ENCODE assay signal across 8 cellular contexts in genomic region chr6:27867051-27867940, GRCh38. TPM values are rescaled to one million over a fixed set of nuclear protein-coding genes. Genes with fewer than 3 reads are reported as not detected.
DNase-seq lines count a peak whose midpoint lies in the region; ATAC-seq and TF ChIP-seq lines count a peak whose summit lies in the region.

No MANE protein-coding gene starts in this region.

- H3K79me1 ChIP-seq in mesenchymal stem cell (replicated peaks; ENCODE audit: low read length, poor library complexity, severe bottlenecking): no peaks in the 10 kb centered on the region

- no peak overlapping the region for H4K8ac ChIP-seq in mesenchymal stem cell (ENCODE audit: low read length)

- peak; percentile 86 for DNase-seq in NCI-H2227 treated with DMSO at 0.1 percent for 48 hours (lab: John Stamatoyannopoulos, UW)
- DNase-seq in activated CD4-positive, alpha-beta T cell treated with anti-CD3 and anti-CD28 coated beads, Interleukin-2, amount 50 U/mL, for 1 hour: peak; percentile 61
- DNase-seq in mesenchymal stem cell: peak; percentile 81
- peak; percentile 89 for DNase-seq in stimulated activated CD8-positive, alpha-beta memory T cell treated with anti-CD3 and anti-CD28 coated beads, Interleukin-4, amount 100 ng/mL, for 48 hours
- no peak for DNase-seq in middle frontal gyrus (ENCODE audit: extremely low spot score, low spot score)

- H4K20me1 ChIP-seq in DOHH2 (ENCODE audit: control insufficient read depth, insufficient read depth, low read depth, low read length): no peaks in the 10 kb centered on the region

- H3K4ac ChIP-seq in mesenchymal stem cell (ENCODE audit: low read depth in 1 of 2, low read length in 2 of 2): no peak overlapping the region

- 5% methylated on average over 45 of the region's 45 CpGs for WGBS in ectodermal cell, 2 experiments
- 4% methylated on average over 40 of the region's 45 CpGs for WGBS in mesenchymal stem cell

- no peak overlapping the region for H4K91ac ChIP-seq in mesenchymal stem cell (ENCODE audit: low read length)

- peaks cover 41% of the 10 kb centered on the region for H3F3A ChIP-seq in DOHH2 (ENCODE audit: control insufficient read depth, insufficient read depth)

- H3K4me1 ChIP-seq in DOHH2 (ENCODE audit: control insufficient read depth, low read length): peaks cover 89% of the 10 kb centered on the region
- peaks cover 3% of the 10 kb centered on the region for H3K4me1 ChIP-seq in ectodermal cell (ENCODE audit: control insufficient read depth, insufficient read depth, low read length)
- H3K4me1 ChIP-seq in mesenchymal stem cell (ENCODE audit: control insufficient read depth, insufficient read depth, low read depth, low read length): peaks cover 17% of the 10 kb centered on the region

- peak overlapping the region in 1 of 2 experiments; percentile 2 for H3K14ac ChIP-seq in mesenchymal stem cell (ENCODE audit: low read length in 2 of 2)

- no peak overlapping the region for H2BK5ac ChIP-seq in mesenchymal stem cell (ENCODE audit: low read depth, low read length, poor library complexity, severe bottlenecking)

- H3K36me3 ChIP-seq in DOHH2 (ENCODE audit: control insufficient read depth, low read length) (peaks cover 9% of the 10 kb centered on the region), ectodermal cell (ENCODE audit: control insufficient read depth, insufficient read depth, low read length) (no peaks in the 10 kb centered on the region), mesenchymal stem cell (ENCODE audit: control insufficient read depth in 1 of 2, insufficient read depth in 2 of 2, low read depth in 1 of 2, low read length in 2 of 2) (no peaks in the 10 kb centered on the region)

- H3K9me3 ChIP-seq in DOHH2 (ENCODE audit: control insufficient read depth, insufficient read depth, low read length) (no peaks in the 10 kb centered on the region), ectodermal cell (ENCODE audit: control insufficient read depth, low read length) (no peaks in the 10 kb centered on the region), mesenchymal stem cell (ENCODE audit: control insufficient read depth, low read length) (no peaks in the 10 kb centered on the region)

- H3K27ac ChIP-seq in DOHH2 (ENCODE audit: low read depth, low read length) (peak overlapping the region; percentile 96), ectodermal cell (ENCODE audit: insufficient read depth, low read depth, low read length, poor library complexity, severe bottlenecking) (peak overlapping the region; percentile 90), mesenchymal stem cell (ENCODE audit: low read length, poor library complexity, severe bottlenecking) (peak overlapping the region; percentile 12)

- ATAC-seq in HG02763 (IDR thresholded peaks at IDR 0.05; ENCODE audit: unreplicated experiment): peak; percentile 28

- peak overlapping the region in 1 of 2 experiments; percentile 25 for H3K18ac ChIP-seq in mesenchymal stem cell (ENCODE audit: low read depth in 1 of 2, low read length in 2 of 2)

- H3K23ac ChIP-seq in mesenchymal stem cell (ENCODE audit: low read length in 2 of 2): no peak overlapping the region

- peak overlapping the region; percentile 76 for H3K4me3 ChIP-seq in DOHH2 (ENCODE audit: low read length)
- peak overlapping the region; percentile 54 for H3K4me3 ChIP-seq in ectodermal cell (ENCODE audit: insufficient read depth, low read depth, low read length)
- H3K4me3 ChIP-seq in mesenchymal stem cell (ENCODE audit: insufficient read depth in 1 of 2, low read depth in 1 of 2, low read length in 2 of 2): peak overlapping the region; percentile 44 to 87

- H2BK12ac ChIP-seq in mesenchymal stem cell (ENCODE audit: low read length in 2 of 2): no peak overlapping the region

- H2BK15ac ChIP-seq in mesenchymal stem cell (ENCODE audit: low read depth, poor library complexity, severe bottlenecking): no peak overlapping the region

- no peaks in the 10 kb centered on the region for H3K79me2 ChIP-seq in DOHH2 (ENCODE audit: control insufficient read depth, low read length)

- H2AFZ ChIP-seq in mesenchymal stem cell (ENCODE audit: low read depth, low read length): no peak overlapping the region

- TF ChIP-seq CTCF in DOHH2 (IDR thresholded peaks at IDR 0.05; ENCODE audit: low read depth, low read length, poor library complexity, severe bottlenecking): no peak

- peak overlapping the region; percentile 92 for H3K9ac ChIP-seq in mesenchymal stem cell (ENCODE audit: low read length)

- peak overlapping the region; percentile 87 for H3K4me2 ChIP-seq in DOHH2 (ENCODE audit: low read length)
- peak overlapping the region; percentile 99 for H3K4me2 ChIP-seq in mesenchymal stem cell (ENCODE audit: low read length, poor library complexity, severe bottlenecking)

- H2BK120ac ChIP-seq in mesenchymal stem cell (ENCODE audit: low read depth, low read length): no peak overlapping the region

- H3K27me3 ChIP-seq in DOHH2 (ENCODE audit: control insufficient read depth, low read length) (no peaks in the 10 kb centered on the region), ectodermal cell (ENCODE audit: control insufficient read depth, insufficient read depth, low read length, poor library complexity, severe bottlenecking) (no peaks in the 10 kb centered on the region), mesenchymal stem cell (ENCODE audit: control insufficient read depth in 1 of 2, insufficient read depth in 1 of 2, low read length in 2 of 2) (no peaks in the 10 kb centered on the region)

- H2AK5ac ChIP-seq in mesenchymal stem cell (ENCODE audit: low read length, severe bottlenecking): no peak overlapping the region

- H3K9me2 ChIP-seq in DOHH2 (replicated peaks; ENCODE audit: control insufficient read depth, low read length): no peaks in the 10 kb centered on the region

RNA-seq across cellular contexts. Expression of gene OR2B2, which starts 44.9 kb away (rescaled TPM):
- polyA plus RNA-seq in ectodermal cell (2013, experiment 1 of 4): not detected
- not detected for polyA plus RNA-seq in ectodermal cell (2013, experiment 2 of 4)
- polyA plus RNA-seq in ectodermal cell (2013, experiment 3 of 4): not detected
- polyA plus RNA-seq in ectodermal cell (2013, experiment 4 of 4): not detected
- not detected for polyA plus RNA-seq in mesenchymal stem cell (2013, experiment 1 of 2)
- not detected for polyA plus RNA-seq in mesenchymal stem cell (2013, experiment 2 of 2)

Comparison
In these comparisons a context has a peak if more than half of its experiments do, and no peak if none do; other contexts are left out.
1. H3K27ac ChIP-seq: peak in every context shown above with its lines; median percentile 96 in DOHH2; 90 in ectodermal cell; 12 in mesenchymal stem cell.